17 cellular contexts compared by ENCODE assay signal in the genomic region with DNA sequence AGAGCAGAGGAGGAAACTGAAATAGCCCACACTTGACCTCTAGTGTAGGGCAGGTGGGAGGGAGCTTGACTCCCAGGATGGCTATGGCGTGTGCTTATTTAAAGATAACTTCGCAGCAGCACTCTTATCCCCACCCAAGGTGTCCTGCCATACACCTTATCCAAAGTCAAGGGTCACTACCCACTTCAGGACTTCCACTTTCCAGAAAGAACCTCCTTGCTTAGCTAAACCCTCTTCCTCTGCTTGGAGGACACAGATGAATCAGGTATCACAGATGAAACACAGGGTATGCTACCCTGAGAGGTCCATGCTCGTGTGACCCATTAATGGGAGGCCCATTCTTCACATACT. TPM values are rescaled to one million over a fixed set of nuclear protein-coding genes. Genes with fewer than 3 reads are reported as not detected.
A peak's percentile ranks its signal among the peaks of the same experiment; 100 is the strongest.
DNase-seq lines count a peak whose midpoint lies in the region; ATAC-seq and TF ChIP-seq lines count a peak whose summit lies in the region.
"Had no signal": no experiment of that assay in that cellular context is flagged by ENCODE, and none has a peak within 500 bp of the region (broad histone marks: within the 10 kb centered on the region; RNA-seq: fewer than 3 reads in every experiment).

No MANE protein-coding gene starts in this region.

- no peaks in the 10 kb centered on the region for H3K9me3 ChIP-seq in adipocyte (ENCODE audit: control insufficient read depth, low read length)
- H3K9me3 ChIP-seq in esophagus (ENCODE audit: control insufficient read depth in 2 of 2, insufficient read depth in 1 of 2, low read depth in 1 of 2, low read length in 1 of 2) = no peaks in the 10 kb centered on the region
- no peaks in the 10 kb centered on the region for H3K9me3 ChIP-seq in upper lobe of left lung

- H3K27ac ChIP-seq in esophagus (ENCODE audit: low read depth in 2 of 2, low read length in 1 of 2) (peak overlapping the region; percentile 68 to 89), upper lobe of left lung (peak overlapping the region; percentile 94 to 100 (median 97))
- H3K27ac ChIP-seq: C4-2B had no signal

- no peaks in the 10 kb centered on the region for H3K36me3 ChIP-seq in adipocyte (ENCODE audit: control insufficient read depth, insufficient read depth, low read length, severe bottlenecking)
- H3K36me3 ChIP-seq in esophagus (ENCODE audit: control insufficient read depth in 2 of 2, insufficient read depth in 2 of 2, low read length in 1 of 2) = no peaks in the 10 kb centered on the region
- H3K36me3 ChIP-seq in upper lobe of left lung = no peaks in the 10 kb centered on the region

- no peaks in the 10 kb centered on the region for H3K9me3 Mint-ChIP-seq in neural crest cell
- H3K9me3 Mint-ChIP-seq: activated naive CD4-positive, alpha-beta T cell treated with anti-CD3 and anti-CD28 coated beads, Interleukin-2, amount 50 U/mL, for 24 hours; endodermal cell; IgD-negative memory B cell had no signal

- H3K4me3 Mint-ChIP-seq in neural crest cell = peak overlapping the region; percentile 76
- H3K4me3 Mint-ChIP-seq: activated naive CD4-positive, alpha-beta T cell treated with anti-CD3 and anti-CD28 coated beads, Interleukin-2, amount 50 U/mL, for 24 hours; endodermal cell had no signal

- H3K4me1 Mint-ChIP-seq in neural crest cell = peaks cover 29% of the 10 kb centered on the region
- H3K4me1 Mint-ChIP-seq: activated naive CD4-positive, alpha-beta T cell treated with anti-CD3 and anti-CD28 coated beads, Interleukin-2, amount 50 U/mL, for 24 hours had no signal

- H3K27ac Mint-ChIP-seq in neural crest cell (ENCODE audit: unreplicated experiment) = no peak overlapping the region
- H3K27ac Mint-ChIP-seq: activated naive CD4-positive, alpha-beta T cell treated with anti-CD3 and anti-CD28 coated beads, Interleukin-2, amount 50 U/mL, for 24 hours; endodermal cell; IgD-negative memory B cell had no signal

- WGBS in esophagus, 2 donors = 84 to 86% methylated on average over 3 of the region's 3 CpGs
- WGBS in upper lobe of left lung, 2 donors = 63 to 91% methylated on average over 3 of the region's 3 CpGs

- no peak for TF ChIP-seq EP300 in upper lobe of left lung (IDR thresholded peaks at IDR 0.05)

- no peak overlapping the region for H3K9ac ChIP-seq in adipocyte (ENCODE audit: low read length)

- ATAC-seq in upper lobe of left lung (ENCODE audit: low FRiP score in 2 of 2) (no peak), GM21381 (IDR thresholded peaks at IDR 0.05; ENCODE audit: unreplicated experiment) (no peak)

- H3K36me3 Mint-ChIP-seq in neural crest cell (ENCODE audit: low read depth) = no peaks in the 10 kb centered on the region
- H3K36me3 Mint-ChIP-seq: activated naive CD4-positive, alpha-beta T cell treated with anti-CD3 and anti-CD28 coated beads, Interleukin-2, amount 50 U/mL, for 24 hours; IgD-negative memory B cell had no signal

- no peak for TF ChIP-seq POLR2A in upper lobe of left lung (IDR thresholded peaks at IDR 0.05)

- DNase-seq in adipocyte (ENCODE audit: low read depth) = no peak
- DNase-seq in neural crest cell (ENCODE audit: low read depth, low spot score) = no peak
- no peak for DNase-seq in upper lobe of left lung
- DNase-seq in C1 segment of cervical spinal cord (lab: John Stamatoyannopoulos, UW) = no peak
- no peak for DNase-seq in NK-92 treated with Interleukin-12 subunit alpha and Interleukin-12 subunit beta, amount 100 ng/mL, for 24 hours (lab: John Stamatoyannopoulos, UW)
- DNase-seq: endodermal cell, islet precursor cell, NCI-H1105, NCI-H2171, retina, SHP77 had no signal

- H3K27me3 ChIP-seq in adipocyte (replicated peaks; ENCODE audit: control insufficient read depth, insufficient read depth, low read length) (no peaks in the 10 kb centered on the region), esophagus (ENCODE audit: control insufficient read depth in 1 of 2, insufficient read depth in 2 of 2, low read length in 2 of 2) (no peaks in the 10 kb centered on the region), upper lobe of left lung (no peaks in the 10 kb centered on the region)

- H3K4me1 ChIP-seq in adipocyte (ENCODE audit: control insufficient read depth, insufficient read depth, low read length) (peaks cover 50% of the 10 kb centered on the region), esophagus (ENCODE audit: control insufficient read depth in 2 of 2, insufficient read depth in 2 of 2, low read length in 1 of 2) (peaks cover 0 to 2% of the 10 kb centered on the region in 2 donors), upper lobe of left lung (peaks cover 29 to 47% (median 40%) of the 10 kb centered on the region in 4 donors)

- peak overlapping the region; percentile 94 for H3K4me3 ChIP-seq in adipocyte (ENCODE audit: low read length)
- peak overlapping the region in 1 of 2 donors; percentile 71 for H3K4me3 ChIP-seq in esophagus (ENCODE audit: low read depth in 1 of 2, low read length in 2 of 2)
- H3K4me3 ChIP-seq in upper lobe of left lung = no peak overlapping the region

- H3K27me3 Mint-ChIP-seq in neural crest cell (ENCODE audit: low read depth) = no peaks in the 10 kb centered on the region

- TF ChIP-seq CTCF in neural crest cell (conservative IDR thresholded peaks at IDR 0.05) (no peak), upper lobe of left lung (IDR thresholded peaks at IDR 0.05) (no peak)

RNA-seq across cellular contexts. Expression of gene RIN2, which starts 2.3 kb away (rescaled TPM):
- polyA plus RNA-seq in esophagus = 10 to 100 TPM; 11.8 to 14.0 TPM
- 19.9 and 22.1 TPM in 2 replicates for total RNA-seq in neural crest cell
- total RNA-seq in upper lobe of left lung = 100 to 1,000 TPM in 5 of 6 donors, 10 to 100 TPM in 1; 89.5 to 149 (median 109) TPM
- total RNA-seq: T-helper 2 cell treated with Interferon-gamma antibody and Interleukin-4, amounts not matched to agents 100 ng/mL and 5 ng/mL, for 36 hours had no signal
- polyA plus RNA-seq: IgD-negative memory B cell had no signal
